ENCODE assay signal across 33 cellular contexts in the genomic region with DNA sequence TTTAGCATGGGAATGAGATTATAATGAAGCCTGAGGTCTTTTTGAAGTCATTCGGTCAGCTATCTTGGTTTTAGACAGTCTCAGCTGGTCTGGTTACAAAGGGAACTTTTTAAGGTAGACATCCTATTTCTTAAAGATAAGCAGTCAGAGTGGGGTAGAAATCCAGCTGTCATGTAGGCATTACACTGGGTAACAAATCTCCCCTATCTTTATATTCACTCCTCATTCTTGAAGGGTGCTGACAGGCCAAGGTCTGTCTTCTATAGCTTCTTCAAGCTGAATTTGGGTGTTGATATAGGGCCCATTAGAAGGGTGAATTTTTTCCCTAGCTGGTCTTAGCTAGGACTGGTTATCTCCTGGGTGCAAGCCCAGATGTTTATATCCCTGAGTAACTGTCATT.
"Had no signal": no experiment of that assay in that cellular context is flagged by ENCODE, and none has a peak within 500 bp of the region (broad histone marks: within the 10 kb centered on the region; RNA-seq: fewer than 3 reads in every experiment).

No MANE protein-coding gene starts in this region.

- ATAC-seq: activated naive CD4-positive, alpha-beta T cell treated with anti-CD3 and anti-CD28 coated beads, Interleukin-2, amount 50 U/mL, for 72 hours; activated naive CD8-positive, alpha-beta T cell treated with anti-CD3 and anti-CD28 coated beads, Interleukin-2, amount 50 U/mL, for 24 hours; activated T-cell treated with anti-CD3 and anti-CD28 coated beads, Interleukin-2, amount 50 U/mL, for 4 hours; activated T-cell treated with anti-CD3 and anti-CD28 coated beads, Interleukin-2, amount 50 U/mL, for 72 hours; activated T-helper 17 cell treated with anti-CD3 and anti-CD28 coated beads, Interleukin-2, amount 50 U/mL, for 72 hours; body of pancreas had no signal

- H3K9me3 ChIP-seq: adrenal gland, ascending aorta, body of pancreas had no signal

- FAIRE-seq: astrocyte, bronchial epithelial cell had no signal

- H3K36me3 ChIP-seq: adrenal gland, ascending aorta, brain microvascular endothelial cell, breast epithelium, cardiac muscle cell had no signal

- H3K4me1 ChIP-seq: adrenal gland, ascending aorta, body of pancreas, breast epithelium had no signal

- H3K4me3 ChIP-seq: adrenal gland, ascending aorta, body of pancreas, breast epithelium, cardiac muscle cell had no signal

- DNase-seq: activated effector memory CD4-positive, alpha-beta T cell treated with anti-CD3 and anti-CD28 coated beads, Interleukin-2, amount 50 U/mL, for 16 hours; activated effector memory CD4-positive, alpha-beta T cell treated with Interleukin-2 at 50 U/mL for 16 hours; activated gamma-delta T cell; activated gamma-delta T cell treated with Interleukin-2 at 50 U/mL for 16 hours; activated naive CD4-positive, alpha-beta T cell; activated naive CD4-positive, alpha-beta T cell treated with anti-CD3 and anti-CD28 coated beads for 36 hours; activated naive CD4-positive, alpha-beta T cell treated with anti-CD3 and anti-CD28 coated beads, Interleukin-2, amount 10 ng/mL, durations not matched to agents 7 days and 5 days; activated naive CD4-positive, alpha-beta T cell treated with anti-CD3 and anti-CD28 coated beads, Interleukin-2, amount 50 U/mL, for 16 hours; activated naive CD4-positive, alpha-beta T cell treated with Interleukin-2 at 50 U/mL for 16 hours; activated naive CD8-positive, alpha-beta T cell treated with anti-CD3 and anti-CD28 coated beads for 36 hours; activated naive CD8-positive, alpha-beta T cell treated with anti-CD3 and anti-CD28 coated beads, Interleukin-2, amount 10 ng/mL, durations not matched to agents 7 days and 5 days; activated naive CD8-positive, alpha-beta T cell treated with anti-CD3 and anti-CD28 coated beads, Interleukin-2, amount 50 U/mL, for 24 hours; activated T-cell treated with anti-CD3 and anti-CD28 coated beads, Interleukin-2, amount 50 U/mL, for 24 hours; activated T-cell treated with anti-CD3 and anti-CD28 coated beads, Interleukin-2, amount 50 U/mL, for 4 hours; activated T-cell treated with anti-CD3 and anti-CD28 coated beads, Interleukin-2, amount 50 U/mL, for 48 hours; activated T-cell treated with anti-CD3 and anti-CD28 coated beads, Interleukin-2, amount 50 U/mL, for 72 hours; adrenal gland; amniotic stem cell; amygdala; anterior cingulate cortex; aorta; body of pancreas; brain microvascular endothelial cell; caudate nucleus; central memory CD4-positive, alpha-beta T cell; cerebellar nuclear complex had no signal

- H3K27ac ChIP-seq: adrenal gland, ascending aorta, body of pancreas, brain microvascular endothelial cell, breast epithelium, cardiac muscle cell had no signal

- H3K27me3 ChIP-seq: adrenal gland, ascending aorta, body of pancreas, brain microvascular endothelial cell, breast epithelium, cardiac muscle cell had no signal
